In the genomic region with DNA sequence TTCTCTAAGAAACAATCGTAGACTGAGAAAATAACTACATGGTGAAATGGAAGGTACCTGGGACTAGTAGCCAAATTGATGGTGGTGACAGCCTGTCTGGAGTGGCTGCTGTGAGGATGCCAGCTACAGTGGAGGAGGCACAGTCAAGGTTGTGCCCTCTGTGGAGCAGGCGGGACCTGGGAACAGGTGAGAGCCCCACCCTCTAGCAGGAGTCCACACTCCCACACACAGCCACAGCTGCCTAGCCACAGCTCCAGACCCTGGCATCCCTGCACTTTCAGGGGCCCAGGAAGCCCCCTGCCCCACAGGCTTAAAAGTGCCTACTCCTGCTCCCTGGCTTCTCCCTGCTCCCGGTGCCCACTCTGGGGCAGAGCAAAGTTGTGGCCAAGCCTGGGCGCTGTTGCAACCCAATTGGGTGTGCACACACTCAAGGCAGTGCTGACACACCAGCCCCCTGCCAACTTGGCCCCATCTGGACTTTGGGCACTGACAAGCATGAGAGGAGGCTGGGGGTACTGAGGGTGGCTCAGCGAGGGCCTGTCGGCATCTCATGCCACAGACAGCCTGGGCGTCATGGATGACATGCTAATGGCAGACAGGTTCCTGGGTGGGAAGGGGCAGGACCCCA, we compare ENCODE assay signal across 1 cellular context.
TF ChIP-seq lines count a peak whose summit lies in the region.

No MANE protein-coding gene starts in this region.

TF ChIP-seq in HepG2, 621 proteins besides CTCF, POLR2A, EP300 and RAD21:
- TF ChIP-seq, protein P1, sequence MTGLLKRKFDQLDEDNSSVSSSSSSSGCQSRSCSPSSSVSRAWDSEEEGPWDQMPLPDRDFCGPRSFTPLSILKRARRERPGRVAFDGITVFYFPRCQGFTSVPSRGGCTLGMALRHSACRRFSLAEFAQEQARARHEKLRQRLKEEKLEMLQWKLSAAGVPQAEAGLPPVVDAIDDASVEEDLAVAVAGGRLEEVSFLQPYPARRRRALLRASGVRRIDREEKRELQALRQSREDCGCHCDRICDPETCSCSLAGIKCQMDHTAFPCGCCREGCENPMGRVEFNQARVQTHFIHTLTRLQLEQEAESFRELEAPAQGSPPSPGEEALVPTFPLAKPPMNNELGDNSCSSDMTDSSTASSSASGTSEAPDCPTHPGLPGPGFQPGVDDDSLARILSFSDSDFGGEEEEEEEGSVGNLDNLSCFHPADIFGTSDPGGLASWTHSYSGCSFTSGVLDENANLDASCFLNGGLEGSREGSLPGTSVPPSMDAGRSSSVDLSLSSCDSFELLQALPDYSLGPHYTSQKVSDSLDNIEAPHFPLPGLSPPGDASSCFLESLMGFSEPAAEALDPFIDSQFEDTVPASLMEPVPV (CRISPR knock-in tag; IDR thresholded peaks at IDR 0.05), result no peak
- no peak for TF ChIP-seq HNRNPK (IDR thresholded peaks at IDR 0.05; ENCODE audit: low read depth, low read length, poor library complexity, severe bottlenecking)
